Comparison of ENCODE assay signal across 19 cellular contexts in genomic region chr4:89496851-89497250, GRCh38.
DNase-seq lines count a peak whose midpoint lies in the region.
"Had no signal": no experiment of that assay in that cellular context is flagged by ENCODE, and none has a peak within 500 bp of the region (broad histone marks: within the 10 kb centered on the region; RNA-seq: fewer than 3 reads in every experiment).

No MANE protein-coding gene starts in this region.

- H3K4me3 ChIP-seq in SJCRH30: no peak overlapping the region
- H3K4me3 ChIP-seq: HAP-1, lung, right lobe of liver, testis had no signal

- DNase-seq in ELR (ENCODE audit: low read depth) (peak; percentile 4), SJCRH30 (peak; percentile 33 to 34), fibroblast of gingiva (ENCODE audit: low read depth) (peak; percentile 2), renal cortical epithelial cell (ENCODE audit: low read depth) (peak; percentile 54), hypothalamus (lab: John Stamatoyannopoulos, UW) (no peak), COLO668 (lab: John Stamatoyannopoulos, UW; ENCODE audit: unreplicated experiment) (no peak), DMS153 treated with DMSO at 0.1 percent for 48 hours (lab: John Stamatoyannopoulos, UW; ENCODE audit: unreplicated experiment) (no peak)
- DNase-seq in stimulated activated CD4-positive, alpha-beta T cell treated with anti-CD3 and anti-CD28 coated beads, Interleukin-4, amount 100 ng/mL, for 4 hours: no peak
- DNase-seq: activated gamma-delta T cell; CD8-positive, alpha-beta T cell; kidney; NCI-H1930; NCI-H2227 treated with DMSO at 0.1 percent for 48 hours; right lobe of liver; SIG-M5; testis had no signal

- no peaks in the 10 kb centered on the region for H3K9me3 ChIP-seq in SJCRH30 (replicated peaks)
- H3K9me3 ChIP-seq: HAP-1, right lobe of liver, testis had no signal

- peaks cover 16% of the 10 kb centered on the region for H3K4me1 ChIP-seq in SJCRH30
- H3K4me1 ChIP-seq: right lobe of liver, testis had no signal

- no peaks in the 10 kb centered on the region; the same call in 1 of the 2 replicates for H3K27me3 ChIP-seq in SJCRH30
- H3K27me3 ChIP-seq: right lobe of liver, testis had no signal

- H3K27ac ChIP-seq in SJCRH30: no peak overlapping the region
- H3K27ac ChIP-seq: KMS-11, testis had no signal

- no peaks in the 10 kb centered on the region for H3K36me3 ChIP-seq in SJCRH30
- H3K36me3 ChIP-seq: HAP-1, right lobe of liver had no signal

Comparison
In these comparisons a context has a peak if more than half of its experiments do, and no peak if none do; other contexts are left out.
1. DNase-seq: peak in ELR (single experiment), SJCRH30 (2 of 2), fibroblast of gingiva (single experiment) and renal cortical epithelial cell (single experiment); none in hypothalamus (0 of 51), COLO668 (single experiment), stimulated activated CD4-positive, alpha-beta T cell treated with anti-CD3 and anti-CD28 coated beads, Interleukin-4, amount 100 ng/mL, for 4 hours (0 of 2) and DMS153 treated with DMSO at 0.1 percent for 48 hours (single experiment).